9 cellular contexts compared by ENCODE assay signal in the genomic region with DNA sequence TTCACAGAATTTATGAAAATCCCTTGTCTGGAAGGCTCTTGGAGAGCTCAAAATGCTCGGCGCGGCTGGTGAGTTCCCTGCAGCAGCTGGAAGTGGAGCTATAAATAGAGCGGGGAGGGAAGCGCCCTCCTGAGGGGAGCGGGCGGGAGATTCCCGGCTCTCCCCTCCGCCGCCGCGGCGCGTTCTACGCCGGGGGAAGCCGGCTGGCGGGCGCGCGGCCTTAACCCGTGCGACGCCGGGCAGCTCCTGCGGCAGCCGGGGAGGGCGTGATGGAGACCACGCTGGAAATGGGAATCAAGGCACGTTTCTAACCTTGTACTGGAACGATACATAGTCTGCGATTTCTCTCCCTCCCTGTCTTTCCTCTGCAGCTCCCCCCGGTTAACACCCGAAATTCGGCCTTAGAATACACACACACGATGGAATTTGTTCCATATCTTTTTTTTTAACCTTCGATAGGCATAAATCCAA.
DNase-seq lines count a peak whose midpoint lies in the region; ATAC-seq, FAIRE-seq and TF ChIP-seq lines count a peak whose summit lies in the region.
"Had no signal": no experiment of that assay in that cellular context is flagged by ENCODE, and none has a peak within 500 bp of the region (broad histone marks: within the 10 kb centered on the region; RNA-seq: fewer than 3 reads in every experiment).

No MANE protein-coding gene starts in this region.

- peak; percentile 45 to 87; a peak in 3 of 6 replicates for ATAC-seq in A549
- peak; percentile 69 for ATAC-seq in left lobe of liver
- ATAC-seq in GM19395 (IDR thresholded peaks at IDR 0.05; ENCODE audit: unreplicated experiment), result no peak
- no peak for ATAC-seq in activated naive CD4-positive, alpha-beta T cell treated with anti-CD3 and anti-CD28 coated beads, Interleukin-2, amount 50 U/mL, for 72 hours

- CTCF ChIA-PET in A549 (lab: Yijun Ruan, JAX), result no interaction called here

- FAIRE-seq in A549 (lab: Jason Lieb, UNC), result no peak

- TF ChIP-seq RAD21 in A549 (conservative IDR thresholded peaks at IDR 0.05 in 1 of 2, IDR thresholded peaks at IDR 0.05 in 1 of 2), result no peak

- POLR2A ChIA-PET in A549 (lab: Yijun Ruan, JAX), result no interaction called here

- peak in 1 of 2 experiments; percentile 1 for DNase-seq in A549 (ENCODE audit: low read depth in 1 of 2, low spot score in 1 of 2)
- DNase-seq in NCI-H1930 (lab: John Stamatoyannopoulos, UW), result peak; percentile 1 to 13
- DNase-seq in coronary artery (ENCODE audit: low spot score), result no peak
- no peak for DNase-seq in left lobe of liver (ENCODE audit: low spot score)
- no peak for DNase-seq in tibial artery
- no peak for DNase-seq in activated CD8-positive, alpha-beta memory T cell treated with anti-CD3 and anti-CD28 coated beads for 24 hours
- no peak for DNase-seq in activated naive CD4-positive, alpha-beta T cell treated with anti-CD3 and anti-CD28 coated beads, Interleukin-2, amount 50 U/mL, for 72 hours (ENCODE audit: low spot score in 2 of 2)

- peaks cover 9% of the 10 kb centered on the region in 2 donors for H3K9me3 Mint-ChIP-seq in activated naive CD4-positive, alpha-beta T cell treated with anti-CD3 and anti-CD28 coated beads, Interleukin-2, amount 50 U/mL, for 72 hours

- TF ChIP-seq EP300 in A549 (IDR thresholded peaks at IDR 0.05), result no peak

- no peaks in the 10 kb centered on the region for H3K9me3 ChIP-seq in A549
- H3K9me3 ChIP-seq in tibial artery, result no peaks in the 10 kb centered on the region

- TF ChIP-seq POLR2A in A549 (IDR thresholded peaks at IDR 0.05; ENCODE audit: low read length), result no peak

- H3K36me3 Mint-ChIP-seq in activated naive CD4-positive, alpha-beta T cell treated with anti-CD3 and anti-CD28 coated beads, Interleukin-2, amount 50 U/mL, for 72 hours, result peaks cover 7 to 14% of the 10 kb centered on the region in 2 donors

- H3K4me1 ChIP-seq in A549 (no peaks in the 10 kb centered on the region), tibial artery (peaks cover 0 to 24% (median 22%) of the 10 kb centered on the region in 4 donors)

- H3K27ac ChIP-seq in A549 (no peak overlapping the region), coronary artery (no peak overlapping the region), tibial artery (no peak overlapping the region)
- H3K27ac ChIP-seq: C4-2B had no signal

- intact Hi-C loops in tibial artery (cut with DNase I; ENCODE audit: low total_unique reads), result no loop called here

- H3K27ac Mint-ChIP-seq in activated naive CD4-positive, alpha-beta T cell treated with anti-CD3 and anti-CD28 coated beads, Interleukin-2, amount 50 U/mL, for 72 hours, result no peak overlapping the region

- no peaks in the 10 kb centered on the region for H3K36me3 ChIP-seq in tibial artery

- peaks cover 0 to 9% of the 10 kb centered on the region in 2 donors for H3K27me3 ChIP-seq in tibial artery

- H3K4me3 ChIP-seq in A549, result peak overlapping the region; percentile 23; the same call in 1 of the 3 replicates
- peak overlapping the region; percentile 71 for H3K4me3 ChIP-seq in coronary artery
- peak overlapping the region; percentile 35 to 53 for H3K4me3 ChIP-seq in tibial artery

- TF ChIP-seq CTCF in A549 (IDR thresholded peaks at IDR 0.05) (no peak), coronary artery (IDR thresholded peaks at IDR 0.05) (no peak), tibial artery (IDR thresholded peaks at IDR 0.05) (no peak)

- peak overlapping the region; percentile 70 for H3K4me2 ChIP-seq in A549

- WGBS in A549 (ENCODE audit: missing lambda C conversion rate), result 12% methylated on average over 14 of the region's 37 CpGs

TF ChIP-seq in A549, 52 proteins besides CTCF, POLR2A, EP300 and RAD21:
- TF ChIP-seq RARB (CRISPR knock-in tag; IDR thresholded peaks at IDR 0.05), result no peak
- TF ChIP-seq, protein P1, sequence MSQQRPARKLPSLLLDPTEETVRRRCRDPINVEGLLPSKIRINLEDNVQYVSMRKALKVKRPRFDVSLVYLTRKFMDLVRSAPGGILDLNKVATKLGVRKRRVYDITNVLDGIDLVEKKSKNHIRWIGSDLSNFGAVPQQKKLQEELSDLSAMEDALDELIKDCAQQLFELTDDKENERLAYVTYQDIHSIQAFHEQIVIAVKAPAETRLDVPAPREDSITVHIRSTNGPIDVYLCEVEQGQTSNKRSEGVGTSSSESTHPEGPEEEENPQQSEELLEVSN (IDR thresholded peaks at IDR 0.05; ENCODE audit: borderline replicate concordance, low read depth), result no peak
- TF ChIP-seq, protein P2, sequence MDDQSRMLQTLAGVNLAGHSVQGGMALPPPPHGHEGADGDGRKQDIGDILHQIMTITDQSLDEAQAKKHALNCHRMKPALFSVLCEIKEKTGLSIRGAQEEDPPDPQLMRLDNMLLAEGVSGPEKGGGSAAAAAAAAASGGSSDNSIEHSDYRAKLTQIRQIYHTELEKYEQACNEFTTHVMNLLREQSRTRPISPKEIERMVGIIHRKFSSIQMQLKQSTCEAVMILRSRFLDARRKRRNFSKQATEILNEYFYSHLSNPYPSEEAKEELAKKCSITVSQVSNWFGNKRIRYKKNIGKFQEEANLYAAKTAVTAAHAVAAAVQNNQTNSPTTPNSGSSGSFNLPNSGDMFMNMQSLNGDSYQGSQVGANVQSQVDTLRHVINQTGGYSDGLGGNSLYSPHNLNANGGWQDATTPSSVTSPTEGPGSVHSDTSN (IDR thresholded peaks at IDR 0.05), result no peak
- TF ChIP-seq, protein P3, sequence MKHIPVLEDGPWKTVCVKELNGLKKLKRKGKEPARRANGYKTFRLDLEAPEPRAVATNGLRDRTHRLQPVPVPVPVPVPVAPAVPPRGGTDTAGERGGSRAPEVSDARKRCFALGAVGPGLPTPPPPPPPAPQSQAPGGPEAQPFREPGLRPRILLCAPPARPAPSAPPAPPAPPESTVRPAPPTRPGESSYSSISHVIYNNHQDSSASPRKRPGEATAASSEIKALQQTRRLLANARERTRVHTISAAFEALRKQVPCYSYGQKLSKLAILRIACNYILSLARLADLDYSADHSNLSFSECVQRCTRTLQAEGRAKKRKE (CRISPR knock-in tag; IDR thresholded peaks at IDR 0.05; ENCODE audit: low read depth), result no peak
- TF ChIP-seq, protein P4, sequence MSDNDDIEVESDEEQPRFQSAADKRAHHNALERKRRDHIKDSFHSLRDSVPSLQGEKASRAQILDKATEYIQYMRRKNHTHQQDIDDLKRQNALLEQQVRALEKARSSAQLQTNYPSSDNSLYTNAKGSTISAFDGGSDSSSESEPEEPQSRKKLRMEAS (IDR thresholded peaks at IDR 0.05), result no peak
TF ChIP-seq in A549: peak in this region for 0.

Comparison
In these comparisons a context has a peak if more than half of its experiments do, and no peak if none do; other contexts are left out.
1. ATAC-seq: peak in A549 (2 of 2) and left lobe of liver (single experiment); none in GM19395 (single experiment) and activated naive CD4-positive, alpha-beta T cell treated with anti-CD3 and anti-CD28 coated beads, Interleukin-2, amount 50 U/mL, for 72 hours (0 of 2).
2. DNase-seq: peak in NCI-H1930 (2 of 2); none in coronary artery (single experiment), left lobe of liver (single experiment), tibial artery (0 of 2), activated CD8-positive, alpha-beta memory T cell treated with anti-CD3 and anti-CD28 coated beads for 24 hours (single experiment) and activated naive CD4-positive, alpha-beta T cell treated with anti-CD3 and anti-CD28 coated beads, Interleukin-2, amount 50 U/mL, for 72 hours (0 of 2).
3. Peak in every context shown above with its lines, with median percentiles within 50 percentile points of each other: H3K4me3 ChIP-seq.